2 cellular contexts compared by ENCODE assay signal in genomic region chr11:58259983-58260382, GRCh38.
TF ChIP-seq lines count a peak whose summit lies in the region.

No MANE protein-coding gene starts in this region.

TF ChIP-seq in A549, 52 proteins besides CTCF, POLR2A, EP300 and RAD21:
- peak; percentile 29; the same call in 1 of the 2 replicates for TF ChIP-seq USF2 (IDR thresholded peaks at IDR 0.05)
- no peak for TF ChIP-seq NPAS2 (CRISPR knock-in tag; IDR thresholded peaks at IDR 0.05; ENCODE audit: borderline replicate concordance)

TF ChIP-seq in K562, 482 proteins besides CTCF, POLR2A, EP300 and RAD21:
- TF ChIP-seq RAD51 (IDR thresholded peaks at IDR 0.05; ENCODE audit: borderline replicate concordance, low read depth) (0 out of 2 replicates have a peak, but pooled peaks have one; percentile 35), CAMTA2 (CRISPR knock-in tag; conservative IDR thresholded peaks at IDR 0.05) (no peak), HMG20A (CRISPR knock-in tag; conservative IDR thresholded peaks at IDR 0.05) (no peak), RHOXF2B (CRISPR knock-in tag; conservative IDR thresholded peaks at IDR 0.05) (no peak), ZNF280B (CRISPR knock-in tag; IDR thresholded peaks at IDR 0.05) (no peak), MYBL2 (IDR thresholded peaks at IDR 0.05; ENCODE audit: low read depth) (no peak), MYBL2 (CRISPR knock-in tag; IDR thresholded peaks at IDR 0.05; ENCODE audit: borderline replicate concordance) (no peak), ZBTB5 (IDR thresholded peaks at IDR 0.05) (no peak), TFE3 (CRISPR knock-in tag; IDR thresholded peaks at IDR 0.05) (peak; percentile 88), ZNF174 (CRISPR knock-in tag; IDR thresholded peaks at IDR 0.05) (no peak)
TF ChIP-seq in K562: peak in this region for 2.
